In genomic region chr10:85946713-85947326, GRCh38 we compare ENCODE assay signal across 11 cellular contexts.
DNase-seq lines count a peak whose midpoint lies in the region; ATAC-seq and TF ChIP-seq lines count a peak whose summit lies in the region.
"Had no signal": no experiment of that assay in that cellular context is flagged by ENCODE, and none has a peak within 500 bp of the region (broad histone marks: within the 10 kb centered on the region; RNA-seq: fewer than 3 reads in every experiment).

No MANE protein-coding gene starts in this region.

- POLR2A ChIA-PET in naive thymus-derived CD4-positive, alpha-beta T cell (lab: Charles Lee): no interaction called here

- no peaks in the 10 kb centered on the region for H3K4me1 ChIP-seq in naive thymus-derived CD4-positive, alpha-beta T cell (ENCODE audit: control insufficient read depth in 2 of 2, insufficient read depth in 2 of 2, low read length in 2 of 2)

- no peak overlapping the region for H3K27ac ChIP-seq in naive thymus-derived CD4-positive, alpha-beta T cell (ENCODE audit: low read depth, low read length)
- H3K27ac ChIP-seq: GM23248 had no signal

- H3K27me3 Mint-ChIP-seq in naive thymus-derived CD4-positive, alpha-beta T cell: peaks cover 7 to 42% (median 17%) of the 10 kb centered on the region in 5 donors

- intact Hi-C loops in naive thymus-derived CD4-positive, alpha-beta T cell (cut with micrococcal nuclease): no loop called here

- no peaks in the 10 kb centered on the region for H3K4me1 Mint-ChIP-seq in naive thymus-derived CD4-positive, alpha-beta T cell

- no peaks in the 10 kb centered on the region for H3K36me3 ChIP-seq in naive thymus-derived CD4-positive, alpha-beta T cell (ENCODE audit: control insufficient read depth in 2 of 3, insufficient read depth in 3 of 3, low read length in 3 of 3)

- no peak for DNase-seq in naive thymus-derived CD4-positive, alpha-beta T cell
- DNase-seq in erythroblast (lab: John Stamatoyannopoulos, UW) (no peak), COLO668 (lab: John Stamatoyannopoulos, UW; ENCODE audit: unreplicated experiment) (no peak), NCI-H2081 treated with DMSO at 0.1 percent for 48 hours (lab: John Stamatoyannopoulos, UW) (no peak)
- DNase-seq: activated CD4-positive, alpha-beta T cell treated with anti-CD3 and anti-CD28 coated beads for 48 hours; GM23248; NCI-H526 treated with DMSO at 0.1 percent for 48 hours; stimulated activated CD4-positive, alpha-beta T cell treated with anti-CD3 and anti-CD28 coated beads, Interleukin-2, amount 100 ng/mL, for 48 hours had no signal

- no peak overlapping the region for H3K4me3 ChIP-seq in naive thymus-derived CD4-positive, alpha-beta T cell (ENCODE audit: low read length)
- H3K4me3 ChIP-seq: GM23248 had no signal

- no peak overlapping the region for H3K27ac Mint-ChIP-seq in naive thymus-derived CD4-positive, alpha-beta T cell

- CTCF ChIA-PET in naive thymus-derived CD4-positive, alpha-beta T cell (lab: Charles Lee): no interaction called here

- H3K36me3 Mint-ChIP-seq in naive thymus-derived CD4-positive, alpha-beta T cell: no peaks in the 10 kb centered on the region

- no peaks in the 10 kb centered on the region for H3K27me3 ChIP-seq in naive thymus-derived CD4-positive, alpha-beta T cell (ENCODE audit: control insufficient read depth in 2 of 2, insufficient read depth in 2 of 2, low read length in 2 of 2)

- ATAC-seq in GM18873 (IDR thresholded peaks at IDR 0.05; ENCODE audit: low FRiP score, unreplicated experiment): peak; percentile 84
- ATAC-seq in GM21723 (IDR thresholded peaks at IDR 0.05; ENCODE audit: unreplicated experiment): peak; percentile 93
- ATAC-seq in HG03457 (IDR thresholded peaks at IDR 0.05; ENCODE audit: unreplicated experiment): peak; percentile 89
- ATAC-seq in naive thymus-derived CD4-positive, alpha-beta T cell: peak; percentile 36

- no peak overlapping the region for H3K4me3 Mint-ChIP-seq in naive thymus-derived CD4-positive, alpha-beta T cell

- H3K9me3 ChIP-seq in naive thymus-derived CD4-positive, alpha-beta T cell (ENCODE audit: control insufficient read depth in 2 of 3, low read length in 3 of 3): no peaks in the 10 kb centered on the region

- no peak for TF ChIP-seq POLR2A in erythroblast (IDR thresholded peaks at IDR 0.05; ENCODE audit: low read length)

- no peaks in the 10 kb centered on the region for H3K9me3 Mint-ChIP-seq in naive thymus-derived CD4-positive, alpha-beta T cell

Comparison
In these comparisons a context has a peak if more than half of its experiments do, and no peak if none do; other contexts are left out.
1. ATAC-seq: peak in every context shown above with its lines; median percentile 93 in GM21723; 89 in HG03457; 84 in GM18873; 36 in naive thymus-derived CD4-positive, alpha-beta T cell.